12 cellular contexts compared by ENCODE assay signal in genomic region chr1:101241485-101242225, GRCh38. TPM values are rescaled to one million over a fixed set of nuclear protein-coding genes. Genes with fewer than 3 reads are reported as not detected.
DNase-seq lines count a peak whose midpoint lies in the region; ATAC-seq and TF ChIP-seq lines count a peak whose summit lies in the region.
"Had no signal": no experiment of that assay in that cellular context is flagged by ENCODE, and none has a peak within 500 bp of the region (broad histone marks: within the 10 kb centered on the region; RNA-seq: fewer than 3 reads in every experiment).

No MANE protein-coding gene starts in this region.

- peaks cover 61% of the 10 kb centered on the region for H3K36me3 Mint-ChIP-seq in T-helper 1 cell treated with Interleukin-12 subunit alpha and Interleukin-12 subunit beta and Interleukin-4 antibody, amounts not matched to agents 30 μg/mL and 1 μg/mL, for 36 hours (ENCODE audit: low read depth)
- peaks cover 76% of the 10 kb centered on the region for H3K36me3 Mint-ChIP-seq in T-helper 2 cell treated with Interferon-gamma antibody and Interleukin-4, amounts not matched to agents 5 μg/mL and 100 μg/mL, for 36 hours (ENCODE audit: low read depth)

- peak overlapping the region; percentile 9 to 79 (median 74) for H3K27ac ChIP-seq in gastrocnemius medialis
- no peak overlapping the region for H3K27ac ChIP-seq in right lobe of liver

- H3K4me1 ChIP-seq in gastrocnemius medialis (peaks cover 9 to 20% of the 10 kb centered on the region in 2 donors), right lobe of liver (no peaks in the 10 kb centered on the region)

- H3K27ac Mint-ChIP-seq in T-helper 1 cell treated with Interleukin-12 subunit alpha and Interleukin-12 subunit beta and Interleukin-4 antibody, amounts not matched to agents 30 μg/mL and 1 μg/mL, for 36 hours: no peak overlapping the region
- H3K27ac Mint-ChIP-seq in T-helper 2 cell treated with Interferon-gamma antibody and Interleukin-4, amounts not matched to agents 5 μg/mL and 100 μg/mL, for 36 hours: peak overlapping the region; percentile 43

- H3K9me3 ChIP-seq in gastrocnemius medialis: no peaks in the 10 kb centered on the region
- no peaks in the 10 kb centered on the region for H3K9me3 ChIP-seq in right lobe of liver

- peak overlapping the region; percentile 53 for H3K4me3 Mint-ChIP-seq in T-helper 1 cell treated with Interleukin-12 subunit alpha and Interleukin-12 subunit beta and Interleukin-4 antibody, amounts not matched to agents 30 μg/mL and 1 μg/mL, for 36 hours
- peak overlapping the region; percentile 75 for H3K4me3 Mint-ChIP-seq in T-helper 2 cell treated with Interferon-gamma antibody and Interleukin-4, amounts not matched to agents 5 μg/mL and 100 μg/mL, for 36 hours

- peaks cover 42% of the 10 kb centered on the region for H3K4me1 Mint-ChIP-seq in T-helper 1 cell treated with Interleukin-12 subunit alpha and Interleukin-12 subunit beta and Interleukin-4 antibody, amounts not matched to agents 30 μg/mL and 1 μg/mL, for 36 hours (ENCODE audit: low read depth)
- H3K4me1 Mint-ChIP-seq in T-helper 2 cell treated with Interferon-gamma antibody and Interleukin-4, amounts not matched to agents 5 μg/mL and 100 μg/mL, for 36 hours (ENCODE audit: low read depth): peaks cover 33% of the 10 kb centered on the region

- H3K4me3 ChIP-seq in gastrocnemius medialis (peak overlapping the region in 1 of 4 donors; percentile 70), right lobe of liver (no peak overlapping the region)

- H3K27me3 ChIP-seq in gastrocnemius medialis: peaks cover 14 to 26% (median 24%) of the 10 kb centered on the region in 3 donors
- H3K27me3 ChIP-seq in right lobe of liver: no peaks in the 10 kb centered on the region

- TF ChIP-seq POLR2A in gastrocnemius medialis (IDR thresholded peaks at IDR 0.05): no peak
- no peak for TF ChIP-seq POLR2A in right lobe of liver (IDR thresholded peaks at IDR 0.05)

- peak; percentile 32 for ATAC-seq in GM21825 (IDR thresholded peaks at IDR 0.05; ENCODE audit: unreplicated experiment)
- no peak for ATAC-seq in gastrocnemius medialis
- ATAC-seq in right lobe of liver: no peak
- ATAC-seq in HG02759 (IDR thresholded peaks at IDR 0.05; ENCODE audit: unreplicated experiment): no peak
- ATAC-seq: esophagus mucosa had no signal

- no peaks in the 10 kb centered on the region for H3K9me3 Mint-ChIP-seq in T-helper 1 cell treated with Interleukin-12 subunit alpha and Interleukin-12 subunit beta and Interleukin-4 antibody, amounts not matched to agents 30 μg/mL and 1 μg/mL, for 36 hours
- no peaks in the 10 kb centered on the region for H3K9me3 Mint-ChIP-seq in T-helper 2 cell treated with Interferon-gamma antibody and Interleukin-4, amounts not matched to agents 5 μg/mL and 100 μg/mL, for 36 hours

- DNase-seq in T-helper 1 cell (no peak), gastrocnemius medialis (no peak), right lobe of liver (no peak), posterior cingulate gyrus (no peak)
- DNase-seq in T-helper 2 cell treated with Interferon-gamma antibody and Interleukin-4, amounts not matched to agents 5 μg/mL and 100 μg/mL, for 36 hours (ENCODE audit: low spot score): no peak
- DNase-seq: ACHN, activated gamma-delta T cell, NCI-H1930 had no signal

- intact Hi-C loops in gastrocnemius medialis (cut with DNase I; ENCODE audit: low total_unique reads) (no loop called here), right lobe of liver (cut with DNase I) (no loop called here), posterior cingulate gyrus (cut with DNase I) (no loop called here)

- in situ Hi-C loops in gastrocnemius medialis (cut with MboI; ENCODE audit: low sequenced_read_pairs in 4 of 4): no loop called here

- TF ChIP-seq CTCF in gastrocnemius medialis (IDR thresholded peaks at IDR 0.05 in 4 of 5, conservative IDR thresholded peaks at IDR 0.05 in 1 of 5) (no peak), right lobe of liver (IDR thresholded peaks at IDR 0.05) (no peak)

- no peaks in the 10 kb centered on the region for H3K27me3 Mint-ChIP-seq in T-helper 1 cell treated with Interleukin-12 subunit alpha and Interleukin-12 subunit beta and Interleukin-4 antibody, amounts not matched to agents 30 μg/mL and 1 μg/mL, for 36 hours (ENCODE audit: low read depth)
- no peaks in the 10 kb centered on the region for H3K27me3 Mint-ChIP-seq in T-helper 2 cell treated with Interferon-gamma antibody and Interleukin-4, amounts not matched to agents 5 μg/mL and 100 μg/mL, for 36 hours (ENCODE audit: low read depth)

- H3K36me3 ChIP-seq in gastrocnemius medialis: no peaks in the 10 kb centered on the region
- H3K36me3 ChIP-seq in right lobe of liver: peaks cover 0 to 19% (median 0%) of the 10 kb centered on the region in 4 donors

RNA-seq across cellular contexts. Expression of gene S1PR1, which starts 4.8 kb away (rescaled TPM):
- total RNA-seq in gastrocnemius medialis (10 to 100 TPM; 28.8 to 54.3 (median 47.5) TPM), right lobe of liver (10 to 100 TPM in 2 of 6 experiments, 1 to 10 TPM in 4; 9.0 to 14.8 (median 9.3) TPM)

Comparison
In these comparisons a context has a peak if more than half of its experiments do, and no peak if none do; other contexts are left out.
1. H3K27ac ChIP-seq: peak in gastrocnemius medialis (4 of 4); none in right lobe of liver (0 of 3).